Comparison of ENCODE assay signal across 8 cellular contexts in the genomic region with DNA sequence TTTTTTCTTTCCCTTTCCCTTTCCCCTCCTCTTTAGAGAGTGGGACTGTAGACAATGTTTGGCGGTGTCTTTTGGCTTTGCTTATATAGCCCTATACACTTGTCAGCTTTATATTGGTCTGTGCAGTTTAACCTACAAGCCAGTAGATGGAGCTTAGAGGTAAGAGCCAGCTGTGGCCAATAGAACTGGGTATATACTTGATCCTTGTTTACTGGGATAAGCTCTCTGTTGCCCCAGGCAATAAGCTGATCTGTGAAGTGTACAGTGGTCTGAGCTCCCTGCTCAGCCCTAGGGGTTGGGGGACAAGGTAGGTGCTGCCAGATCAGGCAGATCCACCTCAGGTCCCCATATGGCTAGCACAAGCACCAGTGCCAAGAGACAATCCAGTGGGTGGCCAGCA.
DNase-seq lines count a peak whose midpoint lies in the region; ATAC-seq and TF ChIP-seq lines count a peak whose summit lies in the region.

No MANE protein-coding gene starts in this region.

- no peak for TF ChIP-seq POLR2A in ovary (IDR thresholded peaks at IDR 0.05)

- H3K4me1 ChIP-seq in Caco-2: no peaks in the 10 kb centered on the region
- no peaks in the 10 kb centered on the region for H3K4me1 ChIP-seq in ovary (ENCODE audit: insufficient read depth)

- CTCF ChIA-PET in Caco-2 (lab: Charles Lee): interaction anchor here (1.5 kb wide), 2 partner anchors 12 to 113 kb away, joined by 4 to 6 read pairs; no protein-coding TSS in a partner anchor

- no peaks in the 10 kb centered on the region for H3K36me3 ChIP-seq in Caco-2 (ENCODE audit: control insufficient read depth, insufficient read depth, low read length)
- H3K36me3 ChIP-seq in ovary: no peaks in the 10 kb centered on the region

- TF ChIP-seq EP300 in ovary (IDR thresholded peaks at IDR 0.05): no peak

- DNase-seq in Caco-2: peak; percentile 22 to 29
- DNase-seq in NCI-H1048 (lab: John Stamatoyannopoulos, UW): peak; percentile 24
- peak; percentile 11 for DNase-seq in UCSD-AML1 (lab: John Stamatoyannopoulos, UW; ENCODE audit: unreplicated experiment)
- peak; percentile 57 for DNase-seq in kidney tubule cell (ENCODE audit: low spot score)
- no peak for DNase-seq in glomerular visceral epithelial cell (ENCODE audit: extremely low spot score)
- no peak for DNase-seq in ovary
- no peak for DNase-seq in SKM-1 treated with dmso at 0.1 percent for 144 hours (lab: John Stamatoyannopoulos, UW; ENCODE audit: unreplicated experiment)

- H3K27me3 Mint-ChIP-seq in Caco-2 (ENCODE audit: insufficient read depth, unreplicated experiment): peaks cover 6% of the 10 kb centered on the region

- H3K27ac ChIP-seq in ovary: no peak overlapping the region

- intact Hi-C loops in Caco-2 (cut with micrococcal nuclease; ENCODE audit: unreplicated experiment): loop anchor here (1.0 kb wide), 1 partner anchor 114 kb away; no protein-coding TSS in a partner anchor
- intact Hi-C loops in ovary (cut with DNase I): no loop called here

- no peak for ATAC-seq in HG02642 (IDR thresholded peaks at IDR 0.05; ENCODE audit: poor library complexity, unreplicated experiment)

- no peaks in the 10 kb centered on the region for H3K4me1 Mint-ChIP-seq in Caco-2 (ENCODE audit: low read depth, unreplicated experiment)

- TF ChIP-seq CTCF in Caco-2 (IDR thresholded peaks at IDR 0.05; ENCODE audit: insufficient read depth in 1 of 2, low read depth in 1 of 2, low read length in 1 of 2, severe bottlenecking in 1 of 2, unreplicated experiment in 1 of 2) (peak; percentile 43 to 47), ovary (IDR thresholded peaks at IDR 0.05) (no peak)

- no peak overlapping the region for H3K4me3 Mint-ChIP-seq in Caco-2 (ENCODE audit: unreplicated experiment)

- H3K36me3 Mint-ChIP-seq in Caco-2 (ENCODE audit: insufficient read depth, unreplicated experiment): no peaks in the 10 kb centered on the region

- H3K27me3 ChIP-seq in Caco-2 (replicated peaks; ENCODE audit: control insufficient read depth, insufficient read depth, low read length): no peaks in the 10 kb centered on the region
- no peaks in the 10 kb centered on the region for H3K27me3 ChIP-seq in ovary

- H3K27ac Mint-ChIP-seq in Caco-2 (ENCODE audit: unreplicated experiment): no peak overlapping the region

- H3K9me3 ChIP-seq in Caco-2 (no peaks in the 10 kb centered on the region), ovary (no peaks in the 10 kb centered on the region)

- no TSS peak for BruUV-seq in Caco-2 (replicated peaks; lab: Mats Ljungman, UMichigan)

- POLR2A ChIA-PET in Caco-2 (lab: Charles Lee): interaction anchor here (0.7 kb wide), 1 partner anchor 57 kb away, joined by 3 read pairs; no protein-coding TSS in a partner anchor

- 48 to 54% (median 54%) methylated on average over 1 of the region's 1 CpG for WGBS in ovary, 3 donors

- no peak overlapping the region for H3K4me3 ChIP-seq in Caco-2 (ENCODE audit: low read depth, low read length)
- no peak overlapping the region for H3K4me3 ChIP-seq in ovary

- H3K9me3 Mint-ChIP-seq in Caco-2 (ENCODE audit: unreplicated experiment): no peaks in the 10 kb centered on the region

Comparison
In these comparisons a context has a peak if more than half of its experiments do, and no peak if none do; other contexts are left out.
1. DNase-seq: peak in Caco-2 (2 of 2), NCI-H1048 (single experiment), UCSD-AML1 (single experiment) and kidney tubule cell (single experiment); none in glomerular visceral epithelial cell (single experiment), ovary (0 of 5) and SKM-1 treated with dmso at 0.1 percent for 144 hours (single experiment).
2. CTCF ChIP-seq: peak in Caco-2 (2 of 2); none in ovary (0 of 3).